In genomic region chr11:118064956-118065355, GRCh38 we compare ENCODE assay signal across 31 cellular contexts. TPM values are rescaled to one million over a fixed set of nuclear protein-coding genes. Genes with fewer than 3 reads are reported as not detected.
"Had no signal": no experiment of that assay in that cellular context is flagged by ENCODE, and none has a peak within 500 bp of the region (broad histone marks: within the 10 kb centered on the region; RNA-seq: fewer than 3 reads in every experiment).

No MANE protein-coding gene starts in this region.

- H3K4me1 ChIP-seq: right lobe of liver, vagina had no signal

- H3K27me3 ChIP-seq: cardiac muscle cell, right lobe of liver, vagina had no signal

- H3K9me3 ChIP-seq: right lobe of liver, thoracic aorta, vagina had no signal

- ATAC-seq: activated naive CD4-positive, alpha-beta T cell treated with anti-CD3 and anti-CD28 coated beads, Interleukin-2, amount 50 U/mL, for 72 hours; effector memory CD8-positive, alpha-beta T cell; naive thymus-derived CD8-positive, alpha-beta T cell; right lobe of liver; SK-N-SH treated with all-trans-retinoic acid at 6 μM for 48 hours; stimulated activated effector memory CD8-positive, alpha-beta T cell treated with anti-CD3 and anti-CD28 coated beads, Interleukin-12 subunit alpha, Interleukin-12 subunit beta, amount 100 ng/mL, for 72 hours; T-helper 17 cell had no signal

- DNase-seq: activated CD4-positive, alpha-beta memory T cell treated with anti-CD3 and anti-CD28 coated beads for 36 hours; activated CD4-positive, alpha-beta T cell treated with anti-CD3 and anti-CD28 coated beads, Interleukin-2, amount 10 ng/mL, durations not matched to agents 24 days and 14 days; activated CD4-positive, CD25-positive, alpha-beta regulatory T cell treated with anti-CD3 and anti-CD28 coated beads, Interleukin-2, amount 50 U/mL, for 72 hours; activated CD8-positive, alpha-beta memory T cell treated with anti-CD3 and anti-CD28 coated beads, Interleukin-2, amount 50 U/mL, for 48 hours; activated naive CD4-positive, alpha-beta T cell; activated T-cell treated with anti-CD3 and anti-CD28 coated beads, Interleukin-2, amount 50 U/mL, for 24 hours; cortex of kidney; effector memory CD8-positive, alpha-beta T cell; erythroblast; foreskin fibroblast; mammary epithelial cell; midbrain; naive thymus-derived CD8-positive, alpha-beta T cell; stimulated activated CD4-positive, alpha-beta T cell treated with anti-CD3 and anti-CD28 coated beads, Interleukin-4, amount 100 ng/mL, for 24 hours; T-helper 17 cell; T1000 had no signal

- H3K4me3 ChIP-seq: cardiac muscle cell, right lobe of liver, skin epidermis, thoracic aorta, vagina had no signal

- H3K36me3 ChIP-seq: cardiac muscle cell, right lobe of liver, thoracic aorta, vagina had no signal

- H3K27ac ChIP-seq: cardiac muscle cell, right lobe of liver, skin epidermis, thoracic aorta, vagina had no signal

RNA-seq across cellular contexts. Expression of gene TMPRSS4, which starts 11.9 kb away (rescaled TPM):
- total RNA-seq: activated CD4-positive, alpha-beta memory T cell treated with anti-CD3 and anti-CD28 coated beads for 36 hours; activated CD4-positive, alpha-beta T cell treated with anti-CD3 and anti-CD28 coated beads, Interleukin-2, amount 10 ng/mL, durations not matched to agents 24 days and 14 days; activated naive CD4-positive, alpha-beta T cell treated with anti-CD3 and anti-CD28 coated beads, Interleukin-2, amount 50 U/mL, for 72 hours; cardiac muscle cell; cerebellum; naive thymus-derived CD8-positive, alpha-beta T cell; osteoblast; T-helper 17 cell had no signal
- polyA plus RNA-seq: cardiac muscle cell; naive thymus-derived CD8-positive, alpha-beta T cell had no signal

RNA-seq across cellular contexts. Expression of gene SMIM35, which starts 21.8 kb away (rescaled TPM):
- total RNA-seq: activated naive CD4-positive, alpha-beta T cell treated with anti-CD3 and anti-CD28 coated beads, Interleukin-2, amount 50 U/mL, for 72 hours; cardiac muscle cell; cerebellum; liver; mammary epithelial cell; osteoblast; progenitor cell of endocrine pancreas; renal cortical epithelial cell; right lobe of liver; subcutaneous adipose tissue; thoracic aorta; vagina had no signal
- polyA plus RNA-seq: aorta, cardiac muscle cell, mammary epithelial cell had no signal
